Comparison of ENCODE assay signal across 8 cellular contexts in the genomic region with DNA sequence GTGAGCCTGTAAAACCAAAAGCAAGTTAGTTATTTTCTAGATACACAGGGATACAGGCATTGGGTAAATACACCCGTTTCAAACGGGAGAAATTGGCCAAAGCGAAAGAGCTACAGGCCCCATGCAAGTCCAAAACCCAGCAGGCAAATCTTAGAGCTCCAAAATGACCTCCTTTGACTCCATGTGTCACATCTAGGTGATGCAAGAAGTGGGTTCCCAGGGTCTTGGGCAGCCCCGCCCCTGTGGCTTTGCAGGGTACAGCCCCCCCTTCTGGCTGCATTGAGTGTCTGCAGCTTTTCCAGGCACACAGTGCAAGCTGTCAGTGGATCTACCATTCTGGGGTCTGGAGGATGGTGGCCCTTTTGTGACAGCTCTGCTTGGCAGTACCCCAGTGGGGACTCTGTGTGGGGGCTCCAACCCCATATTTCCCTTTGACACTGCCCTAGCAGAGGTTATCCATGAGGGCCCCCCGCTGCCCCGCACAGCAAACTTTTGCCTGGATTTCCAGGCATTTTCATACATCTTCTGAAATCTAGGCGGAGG.
DNase-seq lines count a peak whose midpoint lies in the region; ATAC-seq, FAIRE-seq and TF ChIP-seq lines count a peak whose summit lies in the region.
"Not testable (repeated sequence)": the region's sequence is repeated elsewhere in the genome, so short reads cannot be mapped to it uniquely, and the experiment has no call there.

No MANE protein-coding gene starts in this region.

- H3K4me1 Mint-ChIP-seq in activated B cell treated with CpG ODN at 0.5 μM for 24 hours; astrocyte (ENCODE audit: low read depth, unreplicated experiment); endodermal cell: not testable (repeated sequence)

- not testable (repeated sequence) for H3K27ac ChIP-seq in OCI-LY1 (ENCODE audit: low read depth, low read length, poor library complexity, severe bottlenecking); astrocyte (ENCODE audit: low read depth, low read length); endodermal cell (ENCODE audit: low read depth, low read length)

- not testable (repeated sequence) for DNase-seq in AG09319 (ENCODE audit: extremely low read depth, low read depth); GM13976 (ENCODE audit: low spot score); astrocyte (ENCODE audit: low read depth); kidney epithelial cell (ENCODE audit: low read depth)
- DNase-seq in activated B cell treated with CpG ODN at 0.5 μM for 24 hours (peak; percentile 44), endodermal cell (peak; percentile 69)
- DNase-seq in stimulated activated CD4-positive, alpha-beta T cell treated with anti-CD3 and anti-CD28 coated beads, Interleukin-1b, Interleukin-23, amount 100 ng/mL, for 48 hours: peak; percentile 58

- H3K9ac ChIP-seq in OCI-LY1 (ENCODE audit: low read length); astrocyte (ENCODE audit: low read length); endodermal cell (ENCODE audit: extremely low read depth, low read length, poor library complexity, severe bottlenecking): not testable (repeated sequence)

- not testable (repeated sequence) for H3K27me3 ChIP-seq in OCI-LY1 (ENCODE audit: insufficient read depth, low read length); astrocyte (ENCODE audit: insufficient read depth, low read length); endodermal cell (ENCODE audit: control insufficient read depth, insufficient read depth, low read length, poor library complexity, severe bottlenecking); kidney epithelial cell (ENCODE audit: control insufficient read depth, insufficient read depth, low read length)

- in situ Hi-C loops in GM13976 (cut with MboI; ENCODE audit: low sequenced_read_pairs, unreplicated experiment): not testable (repeated sequence)

- not testable (repeated sequence) for H3K36me3 ChIP-seq in OCI-LY1 (ENCODE audit: insufficient read depth, low read length); astrocyte (ENCODE audit: insufficient read depth, low read length); endodermal cell (ENCODE audit: control insufficient read depth, insufficient read depth, low read length); kidney epithelial cell (ENCODE audit: control insufficient read depth, insufficient read depth, low read length)

- H3K4me3 Mint-ChIP-seq in activated B cell treated with CpG ODN at 0.5 μM for 24 hours; astrocyte (ENCODE audit: unreplicated experiment); endodermal cell: not testable (repeated sequence)

- TF ChIP-seq CTCF in AG09319 (IDR thresholded peaks at IDR 0.05; ENCODE audit: low read depth, low read length) (peak; percentile 3), GM13976 (IDR thresholded peaks at IDR 0.05; ENCODE audit: borderline replicate concordance, control extremely low read depth, extremely low read depth, insufficient read depth, missing control alignments) (peak; percentile 31), OCI-LY1 (IDR thresholded peaks at IDR 0.05; ENCODE audit: low read length) (peak; percentile 26; the same call in 1 of the 2 replicates), astrocyte (IDR thresholded peaks at IDR 0.05; ENCODE audit: insufficient read depth, low read depth, low read length) (peak; percentile 9), endodermal cell (conservative IDR thresholded peaks at IDR 0.05) (peak; percentile 67), kidney epithelial cell (IDR thresholded peaks at IDR 0.05; ENCODE audit: insufficient read depth, low read length, poor library complexity, severe bottlenecking) (peak; percentile 25)
- not testable (repeated sequence) for TF ChIP-seq CTCF in activated B cell treated with CpG ODN at 0.5 μM for 24 hours (IDR thresholded peaks at IDR 0.05)

- intact Hi-C loops in activated B cell treated with CpG ODN at 0.5 μM for 24 hours (cut with micrococcal nuclease): not testable (repeated sequence)

- not testable (repeated sequence) for H3K27ac Mint-ChIP-seq in activated B cell treated with CpG ODN at 0.5 μM for 24 hours; astrocyte (ENCODE audit: unreplicated experiment); endodermal cell

- peaks cover 43% of the 10 kb centered on the region for H3K36me3 Mint-ChIP-seq in activated B cell treated with CpG ODN at 0.5 μM for 24 hours (ENCODE audit: low read depth)
- H3K36me3 Mint-ChIP-seq in astrocyte (ENCODE audit: low read depth, unreplicated experiment): not testable (repeated sequence)
- H3K36me3 Mint-ChIP-seq in endodermal cell (ENCODE audit: low read depth): peaks cover 14% of the 10 kb centered on the region

- H3F3A ChIP-seq in OCI-LY1 (ENCODE audit: insufficient read depth, low read length): not testable (repeated sequence)

- not testable (repeated sequence) for H4K20me1 ChIP-seq in OCI-LY1 (ENCODE audit: insufficient read depth, low read length); astrocyte (ENCODE audit: insufficient read depth, low read length)

- H3K27me3 Mint-ChIP-seq in activated B cell treated with CpG ODN at 0.5 μM for 24 hours; astrocyte (ENCODE audit: low read depth, unreplicated experiment); endodermal cell (ENCODE audit: insufficient read depth): not testable (repeated sequence)

- CTCF ChIA-PET in activated B cell treated with CpG ODN at 0.5 μM for 24 hours (lab: Charles Lee): not testable (repeated sequence)

- not testable (repeated sequence) for ATAC-seq in activated B cell treated with CpG ODN at 0.5 μM for 24 hours (ENCODE audit: low read depth)

- POLR2A ChIA-PET in activated B cell treated with CpG ODN at 0.5 μM for 24 hours (lab: Charles Lee): not testable (repeated sequence)

- WGBS in endodermal cell (ENCODE audit: insufficient coverage in 1 of 2, insufficient read length in 1 of 2), 2 experiments: 94 to 97% methylated on average over 3 to 7 of the region's 7 CpGs

- not testable (repeated sequence) for H2AFZ ChIP-seq in OCI-LY1 (ENCODE audit: low read length); astrocyte (ENCODE audit: low read depth, low read length)

- not testable (repeated sequence) for H3K4me1 ChIP-seq in OCI-LY1 (ENCODE audit: insufficient read depth, low read length, severe bottlenecking); astrocyte (ENCODE audit: insufficient read depth, low read length); endodermal cell (ENCODE audit: control insufficient read depth, insufficient read depth, low read length)

- not testable (repeated sequence) for H3K9me3 Mint-ChIP-seq in activated B cell treated with CpG ODN at 0.5 μM for 24 hours; astrocyte (ENCODE audit: unreplicated experiment)
- H3K9me3 Mint-ChIP-seq in endodermal cell: peaks cover 11% of the 10 kb centered on the region

- not testable (repeated sequence) for H3K9me2 ChIP-seq in OCI-LY1 (ENCODE audit: low read depth, low read length)

- not testable (repeated sequence) for FAIRE-seq in astrocyte (lab: Jason Lieb, UNC)

- H3K4me2 ChIP-seq in OCI-LY1 (ENCODE audit: low read length); astrocyte (ENCODE audit: low read length): not testable (repeated sequence)

- H3K79me2 ChIP-seq in OCI-LY1 (ENCODE audit: insufficient read depth, low read length); astrocyte (ENCODE audit: insufficient read depth, low read length): not testable (repeated sequence)

- not testable (repeated sequence) for H3K4me3 ChIP-seq in OCI-LY1 (ENCODE audit: low read depth, low read length, poor library complexity, severe bottlenecking); astrocyte (ENCODE audit: insufficient read depth, low read depth, low read length); endodermal cell (ENCODE audit: low read length); kidney epithelial cell (ENCODE audit: low read depth, low read length)

- H3K9me3 ChIP-seq in OCI-LY1 (ENCODE audit: low read length); astrocyte (ENCODE audit: insufficient read depth, low read depth, low read length); endodermal cell (ENCODE audit: control insufficient read depth, low read length): not testable (repeated sequence)
